Comparison of ENCODE assay signal across 17 cellular contexts in the genomic region with DNA sequence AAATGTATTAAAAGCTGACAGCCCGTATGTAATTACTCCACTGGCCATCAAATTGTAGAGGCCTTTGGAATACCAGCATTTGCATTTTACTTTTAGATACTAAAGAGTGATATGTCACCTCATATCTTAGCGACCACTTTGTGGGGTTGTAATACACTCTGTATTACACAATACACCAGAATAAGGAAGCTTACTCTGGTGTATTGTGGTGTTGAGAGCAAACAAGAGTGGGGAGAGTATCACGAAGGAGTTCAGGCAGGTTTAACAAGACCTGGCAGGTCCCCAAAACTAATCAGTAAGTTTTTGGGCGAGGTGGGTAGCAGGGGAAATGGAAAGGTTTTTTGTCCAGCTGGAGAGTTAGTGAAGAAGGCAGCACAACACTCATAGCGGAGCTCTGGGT. TPM values are rescaled to one million over a fixed set of nuclear protein-coding genes. Genes with fewer than 3 reads are reported as not detected.
DNase-seq lines count a peak whose midpoint lies in the region; ATAC-seq and TF ChIP-seq lines count a peak whose summit lies in the region.
"Had no signal": no experiment of that assay in that cellular context is flagged by ENCODE, and none has a peak within 500 bp of the region (broad histone marks: within the 10 kb centered on the region; RNA-seq: fewer than 3 reads in every experiment).

No MANE protein-coding gene starts in this region.

- no peaks in the 10 kb centered on the region for H3K9me3 ChIP-seq in right atrium auricular region
- H3K9me3 ChIP-seq: Peyer's patch had no signal

- no peak for TF ChIP-seq CTCF in type B pancreatic cell (conservative IDR thresholded peaks at IDR 0.05)
- TF ChIP-seq CTCF in right atrium auricular region (IDR thresholded peaks at IDR 0.05): no peak

- no peak for DNase-seq in activated naive CD4-positive, alpha-beta T cell treated with Interleukin-2 at 50 U/mL for 16 hours
- DNase-seq in NOMO-1 treated with DMSO at 0.1 percent for 48 hours (lab: John Stamatoyannopoulos, UW; ENCODE audit: unreplicated experiment): peak; percentile 85
- DNase-seq in activated naive CD8-positive, alpha-beta T cell treated with anti-CD3 and anti-CD28 coated beads, Interleukin-2, amount 50 U/mL, for 24 hours: no peak
- no peak for DNase-seq in type B pancreatic cell (ENCODE audit: extremely low spot score, unreplicated experiment)
- DNase-seq in stimulated activated CD4-positive, alpha-beta T cell treated with anti-CD3 and anti-CD28 coated beads, Interleukin-4, amount 100 ng/mL, for 4 hours: no peak
- DNase-seq in right atrium auricular region (ENCODE audit: low spot score): no peak
- DNase-seq in Right ventricle myocardium inferior (ENCODE audit: missing footprints): no peak
- DNase-seq: activated naive CD8-positive, alpha-beta T cell treated with anti-CD3 and anti-CD28 coated beads, Interleukin-2, amount 10 ng/mL, durations not matched to agents 7 days and 5 days; caudate nucleus; DMS 273 treated with DMSO at 0.1 percent for 48 hours; mesenchymal stem cell; NCI-H1436 treated with DMSO at 0.1 percent for 48 hours; NCI-H345; Peyer's patch had no signal

- no peak overlapping the region for H3K4me3 ChIP-seq in right atrium auricular region
- H3K4me3 ChIP-seq: Peyer's patch had no signal

- ATAC-seq in activated naive CD8-positive, alpha-beta T cell treated with anti-CD3 and anti-CD28 coated beads, Interleukin-2, amount 50 U/mL, for 24 hours: no peak
- ATAC-seq in Right ventricle myocardium inferior: no peak

- H3K27ac ChIP-seq in right atrium auricular region: no peak overlapping the region
- H3K27ac ChIP-seq: Peyer's patch had no signal

- peak overlapping the region; percentile 15 for H3K27ac Mint-ChIP-seq in activated naive CD4-positive, alpha-beta T cell treated with anti-CD3 and anti-CD28 coated beads, Interleukin-2, amount 50 U/mL, for 24 hours
- peak overlapping the region; percentile 8 for H3K27ac Mint-ChIP-seq in activated naive CD8-positive, alpha-beta T cell treated with anti-CD3 and anti-CD28 coated beads, Interleukin-2, amount 50 U/mL, for 24 hours
- peak overlapping the region; percentile 68 for H3K27ac Mint-ChIP-seq in type B pancreatic cell
- H3K27ac Mint-ChIP-seq: activated naive CD8-positive, alpha-beta T cell treated with anti-CD3 and anti-CD28 coated beads, Interleukin-2, amount 10 ng/mL, durations not matched to agents 7 days and 5 days; stimulated activated naive CD8-positive, alpha-beta T cell treated with anti-CD3 and anti-CD28 coated beads, Interleukin-15, Interleukin-2, amounts not matched to agents 100 ng/mL and 50 ng/mL, for 24 hours; T-helper 2 cell treated with Interferon-gamma antibody and Interleukin-4, amounts not matched to agents 5 μg/mL and 100 μg/mL, for 36 hours had no signal

- H3K4me1 ChIP-seq in right atrium auricular region: peaks cover 0 to 24% of the 10 kb centered on the region in 2 donors

- no peaks in the 10 kb centered on the region for H3K27me3 ChIP-seq in right atrium auricular region
- H3K27me3 ChIP-seq: Peyer's patch had no signal

- H3K27me3 Mint-ChIP-seq in activated naive CD4-positive, alpha-beta T cell treated with anti-CD3 and anti-CD28 coated beads, Interleukin-2, amount 50 U/mL, for 24 hours: no peaks in the 10 kb centered on the region
- H3K27me3 Mint-ChIP-seq in activated naive CD8-positive, alpha-beta T cell treated with anti-CD3 and anti-CD28 coated beads, Interleukin-2, amount 50 U/mL, for 24 hours: no peaks in the 10 kb centered on the region
- no peaks in the 10 kb centered on the region for H3K27me3 Mint-ChIP-seq in type B pancreatic cell
- H3K27me3 Mint-ChIP-seq: activated naive CD8-positive, alpha-beta T cell treated with anti-CD3 and anti-CD28 coated beads, Interleukin-2, amount 10 ng/mL, durations not matched to agents 7 days and 5 days; stimulated activated naive CD8-positive, alpha-beta T cell treated with anti-CD3 and anti-CD28 coated beads, Interleukin-15, Interleukin-2, amounts not matched to agents 100 ng/mL and 50 ng/mL, for 24 hours had no signal

- H3K36me3 Mint-ChIP-seq in activated naive CD4-positive, alpha-beta T cell treated with anti-CD3 and anti-CD28 coated beads, Interleukin-2, amount 50 U/mL, for 24 hours: peaks cover 19% of the 10 kb centered on the region
- peaks cover 55% of the 10 kb centered on the region for H3K36me3 Mint-ChIP-seq in activated naive CD8-positive, alpha-beta T cell treated with anti-CD3 and anti-CD28 coated beads, Interleukin-2, amount 50 U/mL, for 24 hours (ENCODE audit: low read depth)
- H3K36me3 Mint-ChIP-seq in type B pancreatic cell: peaks cover 27% of the 10 kb centered on the region

- H3K4me1 Mint-ChIP-seq in activated naive CD4-positive, alpha-beta T cell treated with anti-CD3 and anti-CD28 coated beads, Interleukin-2, amount 50 U/mL, for 24 hours: peaks cover 68% of the 10 kb centered on the region
- peaks cover 67% of the 10 kb centered on the region for H3K4me1 Mint-ChIP-seq in activated naive CD8-positive, alpha-beta T cell treated with anti-CD3 and anti-CD28 coated beads, Interleukin-2, amount 50 U/mL, for 24 hours
- peaks cover 19% of the 10 kb centered on the region for H3K4me1 Mint-ChIP-seq in type B pancreatic cell (ENCODE audit: unreplicated experiment)

- H3K4me3 Mint-ChIP-seq in activated naive CD4-positive, alpha-beta T cell treated with anti-CD3 and anti-CD28 coated beads, Interleukin-2, amount 50 U/mL, for 24 hours: peak overlapping the region; percentile 26
- no peak overlapping the region for H3K4me3 Mint-ChIP-seq in activated naive CD8-positive, alpha-beta T cell treated with anti-CD3 and anti-CD28 coated beads, Interleukin-2, amount 50 U/mL, for 24 hours
- H3K4me3 Mint-ChIP-seq in type B pancreatic cell: peak overlapping the region; percentile 63
- H3K4me3 Mint-ChIP-seq: stimulated activated naive CD8-positive, alpha-beta T cell treated with anti-CD3 and anti-CD28 coated beads, Interleukin-15, Interleukin-2, amounts not matched to agents 100 ng/mL and 50 ng/mL, for 24 hours had no signal

- H3K36me3 ChIP-seq in right atrium auricular region: peaks cover 26% of the 10 kb centered on the region

- H3K9me3 Mint-ChIP-seq in activated naive CD4-positive, alpha-beta T cell treated with anti-CD3 and anti-CD28 coated beads, Interleukin-2, amount 50 U/mL, for 24 hours: no peaks in the 10 kb centered on the region
- H3K9me3 Mint-ChIP-seq in activated naive CD8-positive, alpha-beta T cell treated with anti-CD3 and anti-CD28 coated beads, Interleukin-2, amount 50 U/mL, for 24 hours: no peaks in the 10 kb centered on the region
- no peaks in the 10 kb centered on the region for H3K9me3 Mint-ChIP-seq in type B pancreatic cell
- H3K9me3 Mint-ChIP-seq: activated naive CD8-positive, alpha-beta T cell treated with anti-CD3 and anti-CD28 coated beads, Interleukin-2, amount 10 ng/mL, durations not matched to agents 7 days and 5 days; stimulated activated naive CD8-positive, alpha-beta T cell treated with anti-CD3 and anti-CD28 coated beads, Interleukin-15, Interleukin-2, amounts not matched to agents 100 ng/mL and 50 ng/mL, for 24 hours; T-helper 2 cell treated with Interferon-gamma antibody and Interleukin-4, amounts not matched to agents 5 μg/mL and 100 μg/mL, for 36 hours had no signal

- intact Hi-C loops in Right ventricle myocardium inferior (cut with DNase I): loop anchor here (10.0 kb wide), 1 partner anchor 148 kb away; no protein-coding TSS in a partner anchor

RNA-seq across cellular contexts. Expression of gene NUP50, which starts 3.2 kb away (rescaled TPM):
- total RNA-seq in type B pancreatic cell (ENCODE audit: low replicate concordance) (83.6 and 93.0 TPM in 2 replicates), right atrium auricular region (10 to 100 TPM; 14.3 to 20.8 TPM), Right ventricle myocardium inferior (15.2 TPM)

Comparison
In these comparisons a context has a peak if more than half of its experiments do, and no peak if none do; other contexts are left out.
1. H3K27ac Mint-ChIP-seq: peak in every context shown above with its lines; median percentile 68 in type B pancreatic cell; 15 in activated naive CD4-positive, alpha-beta T cell treated with anti-CD3 and anti-CD28 coated beads, Interleukin-2, amount 50 U/mL, for 24 hours; 8 in activated naive CD8-positive, alpha-beta T cell treated with anti-CD3 and anti-CD28 coated beads, Interleukin-2, amount 50 U/mL, for 24 hours.